Comparison of ENCODE assay signal across 10 cellular contexts in genomic region chr3:127457094-127457475, GRCh38.
DNase-seq lines count a peak whose midpoint lies in the region; ATAC-seq and TF ChIP-seq lines count a peak whose summit lies in the region.
"Had no signal": no experiment of that assay in that cellular context is flagged by ENCODE, and none has a peak within 500 bp of the region (broad histone marks: within the 10 kb centered on the region; RNA-seq: fewer than 3 reads in every experiment).

No MANE protein-coding gene starts in this region.

- H3K27me3 ChIP-seq in brain microvascular endothelial cell (replicated peaks) (peaks cover 20% of the 10 kb centered on the region), tibial artery (peaks cover 4 to 67% of the 10 kb centered on the region in 2 donors)

- peak overlapping the region; percentile 33 for H3K4me3 ChIP-seq in brain microvascular endothelial cell (ENCODE audit: low read depth, low read length)
- H3K4me3 ChIP-seq in tibial artery, result peak overlapping the region in 1 of 2 donors; percentile 13

- in situ Hi-C loops in brain microvascular endothelial cell (cut with HindIII; ENCODE audit: low pct_ligation_motif_present, low sequenced_read_pairs), result no loop called here

- no peak overlapping the region for H3K27ac Mint-ChIP-seq in activated CD8-positive, alpha-beta memory T cell treated with anti-CD3 and anti-CD28 coated beads, Interleukin-2, amount 10 ng/mL, durations not matched to agents 7 days and 5 days
- no peak overlapping the region for H3K27ac Mint-ChIP-seq in activated T-helper 1 cell treated with anti-CD3 and anti-CD28 coated beads, Interleukin-12 subunit alpha, Interleukin-12 subunit beta, Interleukin-2, Interleukin-4 antibody, amounts not matched to agents 30 ng/mL and 10 ng/mL and 1 ng/mL, durations not matched to agents 14 hours and 24 hours and 36 hours

- peaks cover 3% of the 10 kb centered on the region for H3K4me1 Mint-ChIP-seq in activated CD8-positive, alpha-beta memory T cell treated with anti-CD3 and anti-CD28 coated beads, Interleukin-2, amount 10 ng/mL, durations not matched to agents 7 days and 5 days
- peaks cover 4% of the 10 kb centered on the region for H3K4me1 Mint-ChIP-seq in activated T-helper 1 cell treated with anti-CD3 and anti-CD28 coated beads, Interleukin-12 subunit alpha, Interleukin-12 subunit beta, Interleukin-2, Interleukin-4 antibody, amounts not matched to agents 30 ng/mL and 10 ng/mL and 1 ng/mL, durations not matched to agents 14 hours and 24 hours and 36 hours (ENCODE audit: low read depth)

- peaks cover 0 to 24% (median 23%) of the 10 kb centered on the region in 4 donors for H3K4me1 ChIP-seq in tibial artery

- H3K36me3 ChIP-seq in brain microvascular endothelial cell (replicated peaks) (no peaks in the 10 kb centered on the region), tibial artery (no peaks in the 10 kb centered on the region)

- no peak for TF ChIP-seq CTCF in brain microvascular endothelial cell (IDR thresholded peaks at IDR 0.05; ENCODE audit: low read depth, low read length, missing control alignments)
- TF ChIP-seq CTCF in tibial artery (IDR thresholded peaks at IDR 0.05), result no peak

- H3K4me3 Mint-ChIP-seq in activated CD8-positive, alpha-beta memory T cell treated with anti-CD3 and anti-CD28 coated beads, Interleukin-2, amount 10 ng/mL, durations not matched to agents 7 days and 5 days, result no peak overlapping the region
- H3K4me3 Mint-ChIP-seq in activated T-helper 1 cell treated with anti-CD3 and anti-CD28 coated beads, Interleukin-12 subunit alpha, Interleukin-12 subunit beta, Interleukin-2, Interleukin-4 antibody, amounts not matched to agents 30 ng/mL and 10 ng/mL and 1 ng/mL, durations not matched to agents 14 hours and 24 hours and 36 hours, result no peak overlapping the region

- peak; percentile 65 for DNase-seq in activated CD8-positive, alpha-beta memory T cell treated with anti-CD3 and anti-CD28 coated beads, Interleukin-2, amount 50 U/mL, for 48 hours
- DNase-seq in activated CD8-positive, alpha-beta memory T cell treated with anti-CD3 and anti-CD28 coated beads, Interleukin-2, amount 10 ng/mL, durations not matched to agents 7 days and 5 days, result no peak
- DNase-seq in brain microvascular endothelial cell, result peak; percentile 64
- DNase-seq in left lobe of liver (ENCODE audit: low spot score), result no peak
- peak; percentile 25 to 66 for DNase-seq in tibial artery
- no peak for DNase-seq in NCI-H2107 treated with DMSO at 0.1 percent for 48 hours (lab: John Stamatoyannopoulos, UW; ENCODE audit: unreplicated experiment)
- DNase-seq in activated T-helper 1 cell treated with anti-CD3 and anti-CD28 coated beads, Interleukin-12 subunit alpha, Interleukin-12 subunit beta, Interleukin-2, Interleukin-4 antibody, amounts not matched to agents 30 ng/mL and 10 ng/mL and 1 ng/mL, durations not matched to agents 14 hours and 24 hours and 36 hours (ENCODE audit: low spot score), result no peak

- no peaks in the 10 kb centered on the region for H3K9me3 ChIP-seq in tibial artery
- H3K9me3 ChIP-seq: Caco-2 had no signal

- no peaks in the 10 kb centered on the region for H3K9me3 Mint-ChIP-seq in activated CD8-positive, alpha-beta memory T cell treated with anti-CD3 and anti-CD28 coated beads, Interleukin-2, amount 10 ng/mL, durations not matched to agents 7 days and 5 days (ENCODE audit: low read depth)
- H3K9me3 Mint-ChIP-seq in activated T-helper 1 cell treated with anti-CD3 and anti-CD28 coated beads, Interleukin-12 subunit alpha, Interleukin-12 subunit beta, Interleukin-2, Interleukin-4 antibody, amounts not matched to agents 30 ng/mL and 10 ng/mL and 1 ng/mL, durations not matched to agents 14 hours and 24 hours and 36 hours, result no peaks in the 10 kb centered on the region

- H3K27ac ChIP-seq in brain microvascular endothelial cell (no peak overlapping the region), tibial artery (no peak overlapping the region)
- H3K27ac ChIP-seq: HL-60 had no signal

- peaks cover 67% of the 10 kb centered on the region for H3K27me3 Mint-ChIP-seq in activated CD8-positive, alpha-beta memory T cell treated with anti-CD3 and anti-CD28 coated beads, Interleukin-2, amount 10 ng/mL, durations not matched to agents 7 days and 5 days
- H3K27me3 Mint-ChIP-seq in activated T-helper 1 cell treated with anti-CD3 and anti-CD28 coated beads, Interleukin-12 subunit alpha, Interleukin-12 subunit beta, Interleukin-2, Interleukin-4 antibody, amounts not matched to agents 30 ng/mL and 10 ng/mL and 1 ng/mL, durations not matched to agents 14 hours and 24 hours and 36 hours (ENCODE audit: insufficient read depth), result peaks cover 48% of the 10 kb centered on the region

- intact Hi-C loops in tibial artery (cut with DNase I; ENCODE audit: low total_unique reads), result loop anchor here (5.0 to 10.0 kb wide), 3 partner anchors 702 to 932 kb away; partner anchors contain the start of gene CHST13
- intact Hi-C loops in activated T-helper 1 cell treated with anti-CD3 and anti-CD28 coated beads, Interleukin-12 subunit alpha, Interleukin-12 subunit beta, Interleukin-2, Interleukin-4 antibody, amounts not matched to agents 30 ng/mL and 10 ng/mL and 1 ng/mL, durations not matched to agents 14 hours and 24 hours and 36 hours (cut with micrococcal nuclease), result loop anchor here (2.0 to 5.0 kb wide), 2 partner anchors 28 to 90 kb away; no protein-coding TSS in a partner anchor

- CTCF ChIA-PET in activated CD8-positive, alpha-beta memory T cell treated with anti-CD3 and anti-CD28 coated beads, Interleukin-2, amount 10 ng/mL, durations not matched to agents 7 days and 5 days (lab: Charles Lee), result interaction anchor here (1.0 to 1.5 kb wide), 2 partner anchors 92 to 777 kb away, joined by 4 to 8 read pairs; no protein-coding TSS in a partner anchor

- no peak for ATAC-seq in activated CD8-positive, alpha-beta memory T cell treated with anti-CD3 and anti-CD28 coated beads, Interleukin-2, amount 10 ng/mL, durations not matched to agents 7 days and 5 days
- peak; percentile 14 for ATAC-seq in left lobe of liver
- no peak for ATAC-seq in HG03135 (IDR thresholded peaks at IDR 0.05; ENCODE audit: unreplicated experiment)

- H3K36me3 Mint-ChIP-seq in activated CD8-positive, alpha-beta memory T cell treated with anti-CD3 and anti-CD28 coated beads, Interleukin-2, amount 10 ng/mL, durations not matched to agents 7 days and 5 days, result no peaks in the 10 kb centered on the region
- H3K36me3 Mint-ChIP-seq in activated T-helper 1 cell treated with anti-CD3 and anti-CD28 coated beads, Interleukin-12 subunit alpha, Interleukin-12 subunit beta, Interleukin-2, Interleukin-4 antibody, amounts not matched to agents 30 ng/mL and 10 ng/mL and 1 ng/mL, durations not matched to agents 14 hours and 24 hours and 36 hours (ENCODE audit: low read depth), result no peaks in the 10 kb centered on the region

Comparison
In these comparisons a context has a peak if more than half of its experiments do, and no peak if none do; other contexts are left out.
1. DNase-seq: peak in activated CD8-positive, alpha-beta memory T cell treated with anti-CD3 and anti-CD28 coated beads, Interleukin-2, amount 50 U/mL, for 48 hours (single experiment), brain microvascular endothelial cell (single experiment) and tibial artery (2 of 2); none in activated CD8-positive, alpha-beta memory T cell treated with anti-CD3 and anti-CD28 coated beads, Interleukin-2, amount 10 ng/mL, durations not matched to agents 7 days and 5 days (single experiment), left lobe of liver (single experiment), NCI-H2107 treated with DMSO at 0.1 percent for 48 hours (single experiment) and activated T-helper 1 cell treated with anti-CD3 and anti-CD28 coated beads, Interleukin-12 subunit alpha, Interleukin-12 subunit beta, Interleukin-2, Interleukin-4 antibody, amounts not matched to agents 30 ng/mL and 10 ng/mL and 1 ng/mL, durations not matched to agents 14 hours and 24 hours and 36 hours (single experiment).